Comparison of ENCODE assay signal across 8 cellular contexts in the genomic region with DNA sequence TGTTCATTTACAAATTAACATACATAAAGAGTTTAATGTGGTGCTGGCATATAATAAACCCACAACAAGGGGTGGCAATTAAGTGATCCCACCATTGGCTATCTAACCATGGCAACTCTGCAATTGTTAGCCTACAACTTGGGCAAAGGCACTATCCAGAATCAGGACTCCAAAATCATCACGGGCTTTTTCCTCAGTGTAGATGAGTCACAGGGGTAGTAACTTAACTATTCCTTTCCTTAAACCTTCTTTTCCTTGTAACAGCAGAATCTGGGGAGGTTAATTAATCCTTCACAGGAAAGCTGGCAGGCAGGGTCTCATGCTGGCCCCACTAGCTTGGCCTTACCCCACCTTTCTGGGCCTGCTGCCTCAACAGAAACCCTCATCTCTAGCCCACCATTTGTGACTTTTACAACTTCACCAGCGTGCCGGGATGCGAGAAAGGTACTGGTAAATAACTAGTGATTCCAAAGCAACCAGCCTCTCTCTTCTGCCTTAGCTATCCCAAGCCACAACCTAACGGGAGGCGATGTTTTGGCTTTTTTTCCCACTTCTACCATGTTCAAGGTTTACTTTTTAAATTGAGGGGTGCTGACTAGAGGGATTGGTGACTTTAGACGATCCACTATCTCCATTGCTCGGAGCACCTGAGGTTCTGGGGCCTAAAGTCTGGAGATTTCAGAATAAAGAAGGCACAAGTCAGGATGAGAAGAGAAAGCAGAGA. TPM values are rescaled to one million over a fixed set of nuclear protein-coding genes. Genes with fewer than 3 reads are reported as not detected.
DNase-seq lines count a peak whose midpoint lies in the region; ATAC-seq and TF ChIP-seq lines count a peak whose summit lies in the region.

No MANE protein-coding gene starts in this region.

- H3K4me3 ChIP-seq in GM08714 (ENCODE audit: low read length), result peak overlapping the region; percentile 91
- H3K4me3 ChIP-seq in Peyer's patch, result peak overlapping the region; percentile 65 to 80 (median 72)
- H3K4me3 ChIP-seq in esophagus muscularis mucosa, result peak overlapping the region; percentile 69 to 86 (median 82)
- H3K4me3 ChIP-seq in psoas muscle, result peak overlapping the region; percentile 68

- no peak for TF ChIP-seq CTCF in Peyer's patch (IDR thresholded peaks at IDR 0.05)
- TF ChIP-seq CTCF in esophagus muscularis mucosa (IDR thresholded peaks at IDR 0.05), result no peak
- no peak for TF ChIP-seq CTCF in psoas muscle (IDR thresholded peaks at IDR 0.05)

- H3K27me3 ChIP-seq in Peyer's patch (no peaks in the 10 kb centered on the region), esophagus muscularis mucosa (no peaks in the 10 kb centered on the region), psoas muscle (ENCODE audit: insufficient read depth in 3 of 3, low read length in 2 of 3) (no peaks in the 10 kb centered on the region)

- 35% methylated on average over 8 of the region's 8 CpGs for WGBS in esophagus muscularis mucosa
- WGBS in psoas muscle, 3 donors, result 20 to 23% (median 20%) methylated on average over 8 of the region's 8 CpGs

- no peaks in the 10 kb centered on the region for H3K9me3 ChIP-seq in Peyer's patch
- no peaks in the 10 kb centered on the region for H3K9me3 ChIP-seq in esophagus muscularis mucosa
- no peaks in the 10 kb centered on the region for H3K9me3 ChIP-seq in psoas muscle

- intact Hi-C loops in esophagus muscularis mucosa (cut with DNase I), result loop anchor here (5.0 kb wide), 1 partner anchor 48 kb away; a partner anchor contains a TSS
- intact Hi-C loops in psoas muscle (cut with DNase I), result loop anchor here (2.0 to 10.0 kb wide), 4 partner anchors 48 to 330 kb away; a partner anchor contains a TSS

- peaks cover 0 to 37% (median 0%) of the 10 kb centered on the region in 3 donors for H3K36me3 ChIP-seq in Peyer's patch
- peaks cover 14 to 38% (median 35%) of the 10 kb centered on the region in 4 donors for H3K36me3 ChIP-seq in esophagus muscularis mucosa
- H3K36me3 ChIP-seq in psoas muscle (ENCODE audit: insufficient read depth in 1 of 2, low read depth in 1 of 2), result peaks cover 3 to 39% of the 10 kb centered on the region in 2 donors

- no peak for TF ChIP-seq POLR2A in Peyer's patch (IDR thresholded peaks at IDR 0.05)
- no peak for TF ChIP-seq POLR2A in esophagus muscularis mucosa (IDR thresholded peaks at IDR 0.05; ENCODE audit: low read depth)

- H3K27ac ChIP-seq in Peyer's patch, result peak overlapping the region; percentile 60 to 90 (median 86)
- H3K27ac ChIP-seq in esophagus muscularis mucosa (replicated peaks in 1 of 4), result peak overlapping the region; percentile 91 to 97 (median 94)
- peak overlapping the region; percentile 93 for H3K27ac ChIP-seq in psoas muscle

- DNase-seq in Peyer's patch (no peak), esophagus muscularis mucosa (ENCODE audit: extremely low spot score) (no peak), psoas muscle (no peak), HuH-7.5 (ENCODE audit: low spot score) (no peak), NCI-H1092 treated with DMSO at 0.1 percent for 48 hours (lab: John Stamatoyannopoulos, UW) (no peak), hippocampal formation (lab: John Stamatoyannopoulos, UW) (no peak)

- no peak for ATAC-seq in psoas muscle
- ATAC-seq in GM21786 (IDR thresholded peaks at IDR 0.05; ENCODE audit: unreplicated experiment), result no peak

- no peak for TF ChIP-seq EP300 in esophagus muscularis mucosa (IDR thresholded peaks at IDR 0.05)

- H3K4me1 ChIP-seq in Peyer's patch (peaks cover 0 to 25% (median 8%) of the 10 kb centered on the region in 4 donors), esophagus muscularis mucosa (peaks cover 30 to 65% (median 59%) of the 10 kb centered on the region in 4 donors), psoas muscle (peaks cover 30% of the 10 kb centered on the region)

RNA-seq across cellular contexts. Expression of a gene that starts 0.7 kb away (rescaled TPM):
- total RNA-seq in Peyer's patch, result 100 to 1,000 TPM; 118 to 246 (median 203) TPM
- 100 to 1,000 TPM; 204 to 266 (median 235) TPM for total RNA-seq in esophagus muscularis mucosa
- 100 to 1,000 TPM; 349 to 495 (median 423) TPM for total RNA-seq in psoas muscle
- 100 to 1,000 TPM; 396 to 646 (median 496) TPM for polyA plus RNA-seq in psoas muscle

RNA-seq across cellular contexts. Expression of a gene that starts 49.0 kb away (rescaled TPM):
- 10 to 100 TPM; 25.6 to 38.0 (median 29.8) TPM for total RNA-seq in Peyer's patch
- total RNA-seq in esophagus muscularis mucosa, result 10 to 100 TPM; 23.5 to 43.6 (median 37.1) TPM
- 10 to 100 TPM; 25.4 to 32.3 (median 31.5) TPM for total RNA-seq in psoas muscle
- polyA plus RNA-seq in psoas muscle, result 10 to 100 TPM; 15.7 to 21.8 (median 18.0) TPM

RNA-seq across cellular contexts. Expression of a gene that starts 52.1 kb away (rescaled TPM):
- total RNA-seq in Peyer's patch, result 100 to 1,000 TPM in 3 of 4 donors, 10 to 100 TPM in 1; 79.7 to 342 (median 175) TPM
- total RNA-seq in esophagus muscularis mucosa, result 100 to 1,000 TPM; 252 to 487 (median 347) TPM
- 100 to 1,000 TPM; 180 to 255 (median 189) TPM for total RNA-seq in psoas muscle
- polyA plus RNA-seq in psoas muscle, result 100 to 1,000 TPM in 2 of 3 donors, 10 to 100 TPM in 1; 41.1 to 125 (median 124) TPM
